Comparison of ENCODE assay signal across 1 cellular context in genomic region chr7:101843293-101844271, GRCh38.
A peak's percentile ranks its signal among the peaks of the same experiment; 100 is the strongest.
TF ChIP-seq lines count a peak whose summit lies in the region.

No MANE protein-coding gene starts in this region.

TF ChIP-seq in K562, 482 proteins besides CTCF, POLR2A, EP300 and RAD21 (continued from another document):
- peak; percentile 22; the same call in 1 of the 2 replicates for TF ChIP-seq ZNF592 (IDR thresholded peaks at IDR 0.05)
- TF ChIP-seq MEIS2 (IDR thresholded peaks at IDR 0.05; ENCODE audit: partially characterized antibody) = peak; percentile 67
- no peak for TF ChIP-seq PBX2 (CRISPR knock-in tag; IDR thresholded peaks at IDR 0.05; ENCODE audit: low read depth)
- TF ChIP-seq PBX2 (tag; conservative IDR thresholded peaks at IDR 0.05; ENCODE audit: low read depth) = peak; percentile 30; the same call in 1 of the 2 replicates
- peak; percentile 76 for TF ChIP-seq CEBPB (tag; IDR thresholded peaks at IDR 0.05)
TF ChIP-seq in K562: peak in this region for 8.
